19 cellular contexts compared by ENCODE assay signal in genomic region chr1:84101204-84101603, GRCh38.
"Had no signal": no experiment of that assay in that cellular context is flagged by ENCODE, and none has a peak within 500 bp of the region (broad histone marks: within the 10 kb centered on the region; RNA-seq: fewer than 3 reads in every experiment).

No MANE protein-coding gene starts in this region.

- H3K9me3 ChIP-seq: esophagus squamous epithelium, right atrium auricular region, tibial artery, upper lobe of left lung, uterus had no signal

- ATAC-seq: left lobe of liver; natural killer cell; stimulated activated effector memory CD8-positive, alpha-beta T cell treated with anti-CD3 and anti-CD28 coated beads, Interleukin-12 subunit alpha, Interleukin-12 subunit beta, amount 100 ng/mL, for 72 hours had no signal

- DNase-seq: cortex of kidney; dorsolateral prefrontal cortex; effector CD8-positive, alpha-beta T cell; esophagus squamous epithelium; foreskin fibroblast; kidney glomerular epithelial cell; mammary epithelial cell; natural killer cell; posterior cingulate gyrus; stimulated activated CD4-positive, alpha-beta T cell treated with anti-CD3 and anti-CD28 coated beads, Interleukin-4, amount 100 ng/mL, for 1 hour; stimulated activated CD8-positive, alpha-beta memory T cell treated with anti-CD3 and anti-CD28 coated beads, Interleukin-4, amount 100 ng/mL, for 48 hours; tibial artery; upper lobe of left lung; uterus had no signal

- H3K9me3 Mint-ChIP-seq: natural killer cell; stimulated activated effector memory CD8-positive, alpha-beta T cell treated with anti-CD3 and anti-CD28 coated beads, Interleukin-12 subunit alpha, Interleukin-12 subunit beta, amount 100 ng/mL, for 72 hours had no signal

- H3K27ac ChIP-seq: esophagus squamous epithelium, right atrium auricular region, tibial artery, upper lobe of left lung, uterus had no signal

- H3K4me1 ChIP-seq: upper lobe of left lung, uterus had no signal

- H3K27me3 Mint-ChIP-seq: stimulated activated naive CD8-positive, alpha-beta T cell treated with anti-CD3 and anti-CD28 coated beads, Interleukin-15, Interleukin-2, amounts not matched to agents 100 ng/mL and 50 ng/mL, for 24 hours had no signal

- H3K36me3 ChIP-seq: esophagus squamous epithelium, right atrium auricular region, tibial artery, upper lobe of left lung, uterus had no signal

- H3K27ac Mint-ChIP-seq: natural killer cell; stimulated activated effector memory CD8-positive, alpha-beta T cell treated with anti-CD3 and anti-CD28 coated beads, Interleukin-12 subunit alpha, Interleukin-12 subunit beta, amount 100 ng/mL, for 72 hours; stimulated activated naive CD8-positive, alpha-beta T cell treated with anti-CD3 and anti-CD28 coated beads, Interleukin-15, Interleukin-2, amounts not matched to agents 100 ng/mL and 50 ng/mL, for 24 hours had no signal

- H3K4me3 ChIP-seq: dorsolateral prefrontal cortex, esophagus squamous epithelium, right atrium auricular region, tibial artery, upper lobe of left lung, uterus had no signal

- H3K36me3 Mint-ChIP-seq: natural killer cell; stimulated activated effector memory CD8-positive, alpha-beta T cell treated with anti-CD3 and anti-CD28 coated beads, Interleukin-12 subunit alpha, Interleukin-12 subunit beta, amount 100 ng/mL, for 72 hours had no signal

- H3K27me3 ChIP-seq: dorsolateral prefrontal cortex, esophagus squamous epithelium, right atrium auricular region, tibial artery, upper lobe of left lung, uterus had no signal

- H3K4me3 Mint-ChIP-seq: natural killer cell; neural crest cell; stimulated activated effector memory CD8-positive, alpha-beta T cell treated with anti-CD3 and anti-CD28 coated beads, Interleukin-12 subunit alpha, Interleukin-12 subunit beta, amount 100 ng/mL, for 72 hours; stimulated activated naive CD8-positive, alpha-beta T cell treated with anti-CD3 and anti-CD28 coated beads, Interleukin-15, Interleukin-2, amounts not matched to agents 100 ng/mL and 50 ng/mL, for 24 hours had no signal
